In genomic region chr5:121008041-121008440, GRCh38 we compare ENCODE assay signal across 6 cellular contexts.
"Had no signal": no experiment of that assay in that cellular context is flagged by ENCODE, and none has a peak within 500 bp of the region (broad histone marks: within the 10 kb centered on the region; RNA-seq: fewer than 3 reads in every experiment).

No MANE protein-coding gene starts in this region.

- H3K9ac ChIP-seq: KMS-11 had no signal

- DNase-seq: IMR-90, KBM-7, KG1 had no signal

- H3K27ac ChIP-seq: HL-60, KMS-11 had no signal

- H3K4me3 ChIP-seq: K562 had no signal

- H3K4me2 ChIP-seq: KMS-11 had no signal
